9 cellular contexts compared by ENCODE assay signal in the genomic region with DNA sequence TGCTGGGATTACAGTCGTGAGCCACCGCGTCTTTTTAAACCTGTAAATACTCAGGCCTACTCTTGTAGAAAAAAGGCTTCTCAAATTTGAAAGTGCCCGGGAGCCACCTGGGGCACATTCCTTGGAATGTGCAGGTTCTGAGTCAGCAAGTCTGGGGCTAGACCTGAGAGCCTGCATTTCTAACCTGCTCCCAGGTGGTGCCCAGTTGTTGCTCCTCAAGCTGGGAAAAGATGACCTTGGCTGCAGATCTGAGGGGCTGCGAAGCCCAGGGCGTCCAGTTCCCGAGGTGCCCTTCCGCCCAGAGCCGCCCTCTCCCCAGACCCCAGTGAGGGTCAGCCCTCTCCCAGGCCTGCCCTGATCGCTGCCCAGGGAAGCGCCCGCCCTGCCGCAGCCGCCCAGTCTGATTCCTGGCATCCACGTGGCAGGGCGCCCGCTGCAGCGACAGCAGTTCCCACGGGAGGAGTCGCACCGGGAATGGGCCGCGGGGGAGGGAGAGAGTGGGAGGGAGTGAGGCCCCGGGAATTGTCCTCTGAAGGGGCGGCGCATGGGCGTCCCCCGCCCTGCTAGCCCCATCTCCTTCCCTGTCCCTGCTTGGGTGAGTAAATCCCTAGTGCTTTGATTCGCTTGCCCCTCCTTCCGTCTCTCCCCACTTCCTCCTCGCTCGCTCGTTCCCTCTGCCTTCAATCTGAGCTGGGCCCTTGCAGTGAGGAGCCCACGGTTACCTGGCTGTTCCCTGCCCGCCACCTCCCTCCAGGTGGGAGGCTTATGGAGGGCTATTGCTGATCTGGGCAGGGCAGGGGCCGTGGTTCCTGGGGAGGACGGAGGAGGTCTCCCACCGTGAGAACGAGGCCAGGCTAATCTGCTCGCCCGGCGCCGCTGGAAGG. TPM values are rescaled to one million over a fixed set of nuclear protein-coding genes. Genes with fewer than 3 reads are reported as not detected.
DNase-seq lines count a peak whose midpoint lies in the region; ATAC-seq and TF ChIP-seq lines count a peak whose summit lies in the region.
"Had no signal": no experiment of that assay in that cellular context is flagged by ENCODE, and none has a peak within 500 bp of the region (broad histone marks: within the 10 kb centered on the region; RNA-seq: fewer than 3 reads in every experiment).

No MANE protein-coding gene starts in this region.

- CTCF ChIA-PET in activated naive CD4-positive, alpha-beta T cell treated with anti-CD3 and anti-CD28 coated beads, Interleukin-2, amount 10 ng/mL, durations not matched to agents 7 days and 5 days (lab: Charles Lee): no interaction called here
- CTCF ChIA-PET in mammary epithelial cell (lab: Charles Lee; ENCODE audit: low non-redundant PET): interaction anchor here (0.5 kb wide), 2 partner anchors 18 to 39 kb away, joined by 3 to 4 read pairs; no protein-coding TSS in a partner anchor

- no TSS peak for BruUV-seq in mammary epithelial cell (replicated peaks; lab: Mats Ljungman, UMichigan)

- H3K9me3 ChIP-seq in mammary epithelial cell (replicated peaks; ENCODE audit: insufficient read depth, low read length) (no peaks in the 10 kb centered on the region), stomach smooth muscle (ENCODE audit: control insufficient read depth in 2 of 2, low read length in 2 of 2) (no peaks in the 10 kb centered on the region)

- H3K9me3 Mint-ChIP-seq in activated naive CD4-positive, alpha-beta T cell treated with anti-CD3 and anti-CD28 coated beads, Interleukin-2, amount 10 ng/mL, durations not matched to agents 7 days and 5 days: no peaks in the 10 kb centered on the region

- H3K27ac Mint-ChIP-seq in activated naive CD4-positive, alpha-beta T cell treated with anti-CD3 and anti-CD28 coated beads, Interleukin-2, amount 10 ng/mL, durations not matched to agents 7 days and 5 days: peak overlapping the region; percentile 55

- dilution Hi-C loops in mammary epithelial cell (cut with HindIII; ENCODE audit: low sequenced_read_pairs): loop anchor here (5.0 to 25.0 kb wide), 2 partner anchors 34 to 256 kb away; no protein-coding TSS in a partner anchor

- H4K20me1 ChIP-seq in mammary epithelial cell (ENCODE audit: insufficient read depth, low read length): no peaks in the 10 kb centered on the region

- H3K4me1 Mint-ChIP-seq in activated naive CD4-positive, alpha-beta T cell treated with anti-CD3 and anti-CD28 coated beads, Interleukin-2, amount 10 ng/mL, durations not matched to agents 7 days and 5 days: peaks cover 6% of the 10 kb centered on the region

- H3K4me2 ChIP-seq in mammary epithelial cell (ENCODE audit: insufficient read depth, low read depth, low read length): peak overlapping the region; percentile 99

- TF ChIP-seq CTCF in mammary epithelial cell (conservative IDR thresholded peaks at IDR 0.05 in 1 of 2, IDR thresholded peaks at IDR 0.05 in 1 of 2; ENCODE audit: extremely low read depth in 1 of 2, insufficient read depth in 1 of 2, low read depth in 1 of 2, low read length in 2 of 2): peak in 1 of 2 donors; percentile 15

- H3K4me3 ChIP-seq in mammary epithelial cell (replicated peaks in 1 of 3; ENCODE audit: insufficient read depth in 1 of 3, low read depth in 2 of 3, low read length in 3 of 3) (peak overlapping the region; percentile 20 to 46 (median 44)), stomach smooth muscle (ENCODE audit: low read length in 2 of 2) (peak overlapping the region; percentile 57 to 68)

- in situ Hi-C loops in mammary epithelial cell (cut with MboI; ENCODE audit: low sequenced_read_pairs in 2 of 2): loop anchor here in 1 of 2 donors (5.0 kb wide), 1 partner anchor 34 kb away; no protein-coding TSS in a partner anchor

- H3K9ac ChIP-seq in mammary epithelial cell (ENCODE audit: insufficient read depth, low read length): peak overlapping the region; percentile 69
- peak overlapping the region; percentile 59 to 76 for H3K9ac ChIP-seq in stomach smooth muscle (ENCODE audit: low read length in 2 of 2)

- H3K36me3 Mint-ChIP-seq in activated naive CD4-positive, alpha-beta T cell treated with anti-CD3 and anti-CD28 coated beads, Interleukin-2, amount 10 ng/mL, durations not matched to agents 7 days and 5 days: no peaks in the 10 kb centered on the region

- no peak overlapping the region for H3K4me3 Mint-ChIP-seq in activated naive CD4-positive, alpha-beta T cell treated with anti-CD3 and anti-CD28 coated beads, Interleukin-2, amount 10 ng/mL, durations not matched to agents 7 days and 5 days

- H3K27ac ChIP-seq in mammary epithelial cell (ENCODE audit: insufficient read depth, low read depth, low read length) (peak overlapping the region; percentile 73), stomach smooth muscle (ENCODE audit: low read length) (peak overlapping the region; percentile 75)

- H3K27me3 ChIP-seq in mammary epithelial cell (ENCODE audit: insufficient read depth, low read length) (no peaks in the 10 kb centered on the region), stomach smooth muscle (ENCODE audit: control insufficient read depth in 1 of 2, insufficient read depth in 2 of 2, low read length in 2 of 2) (no peaks in the 10 kb centered on the region)

- H3K36me3 ChIP-seq in mammary epithelial cell (ENCODE audit: insufficient read depth, low read length): no peaks in the 10 kb centered on the region
- H3K36me3 ChIP-seq in stomach smooth muscle (ENCODE audit: control insufficient read depth in 2 of 2, insufficient read depth in 2 of 2, low read length in 2 of 2): no peaks in the 10 kb centered on the region

- no peaks in the 10 kb centered on the region for H3K79me2 ChIP-seq in mammary epithelial cell (ENCODE audit: insufficient read depth, low read length)

- H3K4me1 ChIP-seq in mammary epithelial cell (ENCODE audit: insufficient read depth, low read length) (peaks cover 29% of the 10 kb centered on the region), stomach smooth muscle (ENCODE audit: control insufficient read depth, insufficient read depth, low read length) (peaks cover 13% of the 10 kb centered on the region)

- no peak for DNase-seq in activated naive CD4-positive, alpha-beta T cell treated with anti-CD3 and anti-CD28 coated beads, Interleukin-2, amount 10 ng/mL, durations not matched to agents 7 days and 5 days
- no peak for DNase-seq in activated naive CD4-positive, alpha-beta T cell treated with anti-CD3 and anti-CD28 coated beads, Interleukin-2, amount 50 U/mL, for 16 hours
- DNase-seq in mammary epithelial cell (peak; percentile 86), islet precursor cell (peak; percentile 92), HUDEP-2 (lab: John Stamatoyannopoulos, UW; ENCODE audit: unreplicated experiment in 76 of 76) (no peak)

- WGBS in mammary epithelial cell (ENCODE audit: low coverage, missing lambda C conversion rate): 3% methylated on average over 26 of the region's 43 CpGs

- intact Hi-C loops in mammary epithelial cell (cut with micrococcal nuclease): loop anchor here (1.0 kb wide), 2 partner anchors 20 to 34 kb away; no protein-coding TSS in a partner anchor

- peaks cover 26% of the 10 kb centered on the region for H3K27me3 Mint-ChIP-seq in activated naive CD4-positive, alpha-beta T cell treated with anti-CD3 and anti-CD28 coated beads, Interleukin-2, amount 10 ng/mL, durations not matched to agents 7 days and 5 days

- ATAC-seq in GM18511 (IDR thresholded peaks at IDR 0.05; ENCODE audit: unreplicated experiment) (no peak), GM18873 (IDR thresholded peaks at IDR 0.05; ENCODE audit: low FRiP score, unreplicated experiment) (no peak)

- H2AFZ ChIP-seq in mammary epithelial cell (ENCODE audit: low read depth, low read length): peak overlapping the region; percentile 78

RNA-seq across cellular contexts. Expression of gene TENT5B, which starts 18.8 kb away (rescaled TPM):
- 10 to 100 TPM; 23.4 to 50.7 TPM for total RNA-seq in mammary epithelial cell
- 21.8 TPM for polyA plus RNA-seq in mammary epithelial cell
- 24.1 TPM for polyA minus RNA-seq in mammary epithelial cell
- total RNA-seq: T-helper 2 cell treated with Interferon-gamma antibody and Interleukin-4, amounts not matched to agents 100 ng/mL and 5 ng/mL, for 36 hours had no signal

RNA-seq across cellular contexts. Expression of gene TRNP1, which starts 38.0 kb away (rescaled TPM):
- total RNA-seq in mammary epithelial cell: 100 to 1,000 TPM in 1 of 2 donors, 10 to 100 TPM in 1; 99.0 to 142 TPM
- 196 TPM for polyA plus RNA-seq in mammary epithelial cell
- 75.9 TPM for polyA minus RNA-seq in mammary epithelial cell

Comparison
In these comparisons a context has a peak if more than half of its experiments do, and no peak if none do; other contexts are left out.
1. DNase-seq: peak in mammary epithelial cell (single experiment) and islet precursor cell (single experiment); none in activated naive CD4-positive, alpha-beta T cell treated with anti-CD3 and anti-CD28 coated beads, Interleukin-2, amount 10 ng/mL, durations not matched to agents 7 days and 5 days (single experiment), activated naive CD4-positive, alpha-beta T cell treated with anti-CD3 and anti-CD28 coated beads, Interleukin-2, amount 50 U/mL, for 16 hours (single experiment) and HUDEP-2 (0 of 76).